1 cellular context compared by ENCODE assay signal in genomic region chr13:91398413-91399188, GRCh38.
TF ChIP-seq lines count a peak whose summit lies in the region.

Gene GPC5, plus strand, starts transcription at chr13:91398621.

TF ChIP-seq in SK-N-SH treated with all-trans-retinoic acid at 6 μM for 48 hours, 23 proteins besides CTCF, POLR2A, EP300 and RAD21 (continued from another document):
- TF ChIP-seq PPARA (CRISPR knock-in tag; IDR thresholded peaks at IDR 0.05; ENCODE audit: borderline replicate concordance) (no peak), PATZ1 (CRISPR knock-in tag; IDR thresholded peaks at IDR 0.05; ENCODE audit: borderline replicate concordance) (no peak), ZNF565 (CRISPR knock-in tag; conservative IDR thresholded peaks at IDR 0.05; ENCODE audit: low read depth) (no peak), TCF4 (CRISPR knock-in tag; IDR thresholded peaks at IDR 0.05; ENCODE audit: borderline replicate concordance) (no peak), OSR1 (CRISPR knock-in tag; IDR thresholded peaks at IDR 0.05) (no peak)
